Comparison of ENCODE assay signal across 13 cellular contexts in genomic region chr6:107082045-107082444, GRCh38. TPM values are rescaled to one million over a fixed set of nuclear protein-coding genes. Genes with fewer than 3 reads are reported as not detected.
DNase-seq lines count a peak whose midpoint lies in the region; TF ChIP-seq lines count a peak whose summit lies in the region.
"Had no signal": no experiment of that assay in that cellular context is flagged by ENCODE, and none has a peak within 500 bp of the region (broad histone marks: within the 10 kb centered on the region; RNA-seq: fewer than 3 reads in every experiment).

No MANE protein-coding gene starts in this region.

- TF ChIP-seq CTCF in fibroblast of mammary gland (conservative IDR thresholded peaks at IDR 0.05; ENCODE audit: control insufficient read depth, insufficient read depth, low read depth, low read length), result no peak

- intact Hi-C loops in posterior vena cava (cut with DNase I), result no loop called here

- no peak overlapping the region for H3K4me3 ChIP-seq in fibroblast of mammary gland (ENCODE audit: control insufficient read depth, low read depth, low read length)
- H3K4me3 ChIP-seq: PC-9, tibial nerve had no signal

- peak; percentile 44 for DNase-seq in OCI-M1 (lab: John Stamatoyannopoulos, UW)
- peak; percentile 21 for DNase-seq in fibroblast of mammary gland (ENCODE audit: low read depth)
- DNase-seq in posterior vena cava (ENCODE audit: low spot score), result peak; percentile 5
- no peak for DNase-seq in COLO829 (ENCODE audit: low spot score)
- no peak for DNase-seq in HT-29 (ENCODE audit: low spot score)
- no peak for DNase-seq in activated effector memory CD4-positive, alpha-beta T cell treated with Interleukin-2 at 50 U/mL for 16 hours
- DNase-seq: activated CD4-positive, alpha-beta memory T cell treated with anti-CD3 and anti-CD28 coated beads, Interleukin-2, amount 10 ng/mL, durations not matched to agents 7 days and 5 days; activated naive CD4-positive, alpha-beta T cell treated with Interleukin-2 at 50 U/mL for 16 hours; CD4-positive, CD25-positive, alpha-beta regulatory T cell; NCI-H1092; PC-9; T-helper 9 cell had no signal

RNA-seq across cellular contexts. Expression of gene BEND3, which starts 33.3 kb away (rescaled TPM):
- total RNA-seq in posterior vena cava, result 1 to 10 TPM; 1.5 to 1.8 TPM
- total RNA-seq in HT-29 (2014; rRNA removed; shearing (Covaris generic)), result 9.3 and 9.8 TPM in 2 replicates

RNA-seq across cellular contexts. Expression of gene MTRES1, which starts 54.0 kb away (rescaled TPM):
- total RNA-seq in posterior vena cava, result 10 to 100 TPM; 12.8 to 16.0 TPM
- total RNA-seq in HT-29 (2014; rRNA removed; shearing (Covaris generic)), result 11.1 and 14.4 TPM in 2 replicates

Comparison
In these comparisons a context has a peak if more than half of its experiments do, and no peak if none do; other contexts are left out.
1. DNase-seq: peak in OCI-M1 (single experiment), fibroblast of mammary gland (single experiment) and posterior vena cava (single experiment); none in COLO829 (single experiment), HT-29 (single experiment) and activated effector memory CD4-positive, alpha-beta T cell treated with Interleukin-2 at 50 U/mL for 16 hours (single experiment).